25 cellular contexts compared by ENCODE assay signal in genomic region chr6:2496291-2496690, GRCh38.
"Had no signal": no experiment of that assay in that cellular context is flagged by ENCODE, and none has a peak within 500 bp of the region (broad histone marks: within the 10 kb centered on the region; RNA-seq: fewer than 3 reads in every experiment).

No MANE protein-coding gene starts in this region.

- H2AFZ ChIP-seq: hepatocyte had no signal

- H3K27ac ChIP-seq: coronary artery, dorsolateral prefrontal cortex, esophagus muscularis mucosa, foreskin keratinocyte, gastroesophageal sphincter, heart left ventricle, hepatocyte, left lung, lower lobe of right lung had no signal

- H3K36me3 ChIP-seq: esophagus muscularis mucosa, gastroesophageal sphincter, heart left ventricle, left lung, lower lobe of right lung had no signal

- H3K79me2 ChIP-seq: hepatocyte had no signal

- DNase-seq: dermis blood vessel endothelial cell; dorsolateral prefrontal cortex; effector CD4-positive, alpha-beta T cell; effector memory CD4-positive, alpha-beta T cell; foreskin keratinocyte; heart left ventricle; hypothalamus; immature natural killer cell; islet precursor cell; kidney; kidney glomerular epithelial cell; left colon; left lung; left ventricle myocardium superior; lower lobe of right lung; mesenchymal stem cell; mucosa of descending colon had no signal

- FAIRE-seq: colon, endothelial cell of umbilical vein, frontal cortex, kidney had no signal

- H3K4me3 ChIP-seq: coronary artery, dorsolateral prefrontal cortex, esophagus muscularis mucosa, gastroesophageal sphincter, heart left ventricle, hepatocyte, left lung, lower lobe of right lung, mucosa of descending colon had no signal

- H3K4me1 Mint-ChIP-seq: immature natural killer cell had no signal

- H3K9me3 Mint-ChIP-seq: immature natural killer cell, mesothelial cell of epicardium had no signal

- H3K9me3 ChIP-seq: esophagus muscularis mucosa, gastroesophageal sphincter, heart left ventricle, left lung, lower lobe of right lung, mucosa of descending colon had no signal

- H3K27ac Mint-ChIP-seq: immature natural killer cell, mesothelial cell of epicardium had no signal

- H3K4me2 ChIP-seq: hepatocyte had no signal

- H3K4me1 ChIP-seq: esophagus muscularis mucosa, gastroesophageal sphincter, heart left ventricle, left lung, lower lobe of right lung had no signal

- H3K4me3 Mint-ChIP-seq: immature natural killer cell, mesothelial cell of epicardium had no signal

- H3K36me3 Mint-ChIP-seq: immature natural killer cell, mesothelial cell of epicardium had no signal

- H3K27me3 ChIP-seq: esophagus muscularis mucosa, foreskin keratinocyte, heart left ventricle, hepatocyte had no signal
